In the genomic region with DNA sequence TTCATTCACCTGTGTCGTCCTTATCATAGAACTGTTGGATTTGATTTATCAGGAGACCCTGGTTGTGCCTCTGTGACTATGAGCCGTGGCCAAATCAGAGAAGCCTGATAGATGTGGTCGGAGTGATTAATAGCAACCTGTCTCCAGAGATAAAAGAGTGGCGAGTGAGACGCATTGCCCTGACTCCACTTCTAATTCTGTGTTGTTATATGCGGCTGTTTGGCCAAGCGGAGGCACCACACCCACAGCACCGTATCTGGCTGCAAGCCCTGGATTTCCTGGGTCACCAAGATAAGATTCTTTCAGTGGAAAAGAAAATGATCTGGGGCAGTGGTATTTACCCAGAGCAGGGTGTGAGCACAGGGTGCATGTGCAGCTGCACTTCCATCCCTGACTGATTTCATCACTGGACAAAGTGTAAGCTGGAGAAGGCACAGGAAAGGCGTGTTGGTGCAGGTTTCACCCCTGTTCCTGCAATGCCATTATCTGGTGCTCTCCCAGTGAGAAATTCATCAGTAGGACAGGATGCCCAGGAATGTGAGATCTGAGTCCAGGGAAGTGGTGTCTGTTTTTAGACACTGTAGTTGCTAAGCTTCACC, we compare ENCODE assay signal across 10 cellular contexts.
DNase-seq lines count a peak whose midpoint lies in the region; ATAC-seq lines count a peak whose summit lies in the region.
"Had no signal": no experiment of that assay in that cellular context is flagged by ENCODE, and none has a peak within 500 bp of the region (broad histone marks: within the 10 kb centered on the region; RNA-seq: fewer than 3 reads in every experiment).

No MANE protein-coding gene starts in this region.

- peaks cover 27 to 51% of the 10 kb centered on the region in 2 donors for H3K4me1 Mint-ChIP-seq in stimulated activated naive B cell treated with anti-CD40 and anti-IgM and Interleukin-4, amounts not matched to agents 10 μg/mL and 1 μg/mL and 100 μg/mL, for 72 hours

- H3K36me3 Mint-ChIP-seq in stimulated activated naive B cell treated with anti-CD40 and anti-IgM and Interleukin-4, amounts not matched to agents 10 μg/mL and 1 μg/mL and 100 μg/mL, for 72 hours, result no peaks in the 10 kb centered on the region

- peak overlapping the region in 1 of 2 donors; percentile 58 for H3K4me3 Mint-ChIP-seq in stimulated activated naive B cell treated with anti-CD40 and anti-IgM and Interleukin-4, amounts not matched to agents 10 μg/mL and 1 μg/mL and 100 μg/mL, for 72 hours

- no peaks in the 10 kb centered on the region for H3K27me3 Mint-ChIP-seq in stimulated activated naive B cell treated with anti-CD40 and anti-IgM and Interleukin-4, amounts not matched to agents 10 μg/mL and 1 μg/mL and 100 μg/mL, for 72 hours

- H3K4me1 ChIP-seq in right cardiac atrium (ENCODE audit: control insufficient read depth, insufficient read depth, low read length), result peaks cover 5% of the 10 kb centered on the region

- no peaks in the 10 kb centered on the region for H3K9me3 ChIP-seq in right cardiac atrium (ENCODE audit: control insufficient read depth, low read length)

- H3K27ac ChIP-seq in right cardiac atrium (ENCODE audit: low read length), result peak overlapping the region; percentile 25

- WGBS in right cardiac atrium, result 14% methylated on average over 9 of the region's 9 CpGs

- ATAC-seq in right cardiac atrium (peak; percentile 91 to 97), GM18870 (IDR thresholded peaks at IDR 0.05; ENCODE audit: unreplicated experiment) (no peak)
- ATAC-seq in stimulated activated naive B cell treated with anti-CD40 and anti-IgM and Interleukin-4, amounts not matched to agents 10 μg/mL and 1 μg/mL and 100 μg/mL, for 72 hours (replicated peaks), result peak; percentile 55 to 58

- no peaks in the 10 kb centered on the region for H3K9me3 Mint-ChIP-seq in stimulated activated naive B cell treated with anti-CD40 and anti-IgM and Interleukin-4, amounts not matched to agents 10 μg/mL and 1 μg/mL and 100 μg/mL, for 72 hours

- intact Hi-C loops in right cardiac atrium (cut with DNase I), result no loop called here

- no peak overlapping the region for H3K27ac Mint-ChIP-seq in stimulated activated naive B cell treated with anti-CD40 and anti-IgM and Interleukin-4, amounts not matched to agents 10 μg/mL and 1 μg/mL and 100 μg/mL, for 72 hours

- H3K4me3 ChIP-seq in right cardiac atrium (ENCODE audit: low read length), result no peak overlapping the region

- DNase-seq in HuH-7 (ENCODE audit: low spot score), result peak; percentile 67
- DNase-seq in amniotic epithelial cell (ENCODE audit: low read depth), result peak; percentile 66
- peak; percentile 63 to 80 (median 78) for DNase-seq in right cardiac atrium
- DNase-seq in stimulated activated naive B cell treated with anti-CD40 and anti-IgM and Interleukin-4, amounts not matched to agents 10 μg/mL and 1 μg/mL and 100 μg/mL, for 72 hours, result no peak
- DNase-seq in stimulated activated CD4-positive, alpha-beta T cell treated with anti-CD3 and anti-CD28 coated beads, Interleukin-4, amount 100 ng/mL, for 1 hour, result no peak
- DNase-seq in NCI-H2107 treated with DMSO at 0.1 percent for 48 hours (lab: John Stamatoyannopoulos, UW; ENCODE audit: unreplicated experiment), result no peak
- no peak for DNase-seq in NCI-H2081 treated with DMSO at 0.1 percent for 48 hours (lab: John Stamatoyannopoulos, UW)
- DNase-seq: activated CD8-positive, alpha-beta memory T cell treated with anti-CD3 and anti-CD28 coated beads, Interleukin-2, amount 50 U/mL, for 4 hours; GF-D8 had no signal

- no peaks in the 10 kb centered on the region for H3K27me3 ChIP-seq in right cardiac atrium (ENCODE audit: control insufficient read depth, insufficient read depth)

Comparison
In these comparisons a context has a peak if more than half of its experiments do, and no peak if none do; other contexts are left out.
1. DNase-seq: peak in HuH-7 (single experiment), amniotic epithelial cell (single experiment) and right cardiac atrium (3 of 3); none in stimulated activated naive B cell treated with anti-CD40 and anti-IgM and Interleukin-4, amounts not matched to agents 10 μg/mL and 1 μg/mL and 100 μg/mL, for 72 hours (single experiment), stimulated activated CD4-positive, alpha-beta T cell treated with anti-CD3 and anti-CD28 coated beads, Interleukin-4, amount 100 ng/mL, for 1 hour (single experiment), NCI-H2107 treated with DMSO at 0.1 percent for 48 hours (single experiment) and NCI-H2081 treated with DMSO at 0.1 percent for 48 hours (single experiment).